Comparison of ENCODE assay signal across 1 cellular context in the genomic region with DNA sequence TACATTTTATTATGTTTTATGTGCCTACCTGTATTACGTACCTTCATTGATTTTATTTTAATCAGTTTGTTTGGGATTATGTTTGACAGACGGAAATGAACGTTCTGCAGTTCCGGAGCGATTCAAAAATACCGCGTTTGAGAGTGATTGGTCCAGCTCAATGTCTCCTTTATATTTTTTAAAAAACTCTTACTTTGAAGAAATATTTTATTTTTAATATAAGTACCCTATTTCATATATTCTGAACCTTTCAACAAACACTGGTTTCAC.
TF ChIP-seq lines count a peak whose summit lies in the region.

No MANE protein-coding gene starts in this region.

TF ChIP-seq in HepG2, 621 proteins besides CTCF, POLR2A, EP300 and RAD21 (continued from another document):
- TF ChIP-seq, protein P1, sequence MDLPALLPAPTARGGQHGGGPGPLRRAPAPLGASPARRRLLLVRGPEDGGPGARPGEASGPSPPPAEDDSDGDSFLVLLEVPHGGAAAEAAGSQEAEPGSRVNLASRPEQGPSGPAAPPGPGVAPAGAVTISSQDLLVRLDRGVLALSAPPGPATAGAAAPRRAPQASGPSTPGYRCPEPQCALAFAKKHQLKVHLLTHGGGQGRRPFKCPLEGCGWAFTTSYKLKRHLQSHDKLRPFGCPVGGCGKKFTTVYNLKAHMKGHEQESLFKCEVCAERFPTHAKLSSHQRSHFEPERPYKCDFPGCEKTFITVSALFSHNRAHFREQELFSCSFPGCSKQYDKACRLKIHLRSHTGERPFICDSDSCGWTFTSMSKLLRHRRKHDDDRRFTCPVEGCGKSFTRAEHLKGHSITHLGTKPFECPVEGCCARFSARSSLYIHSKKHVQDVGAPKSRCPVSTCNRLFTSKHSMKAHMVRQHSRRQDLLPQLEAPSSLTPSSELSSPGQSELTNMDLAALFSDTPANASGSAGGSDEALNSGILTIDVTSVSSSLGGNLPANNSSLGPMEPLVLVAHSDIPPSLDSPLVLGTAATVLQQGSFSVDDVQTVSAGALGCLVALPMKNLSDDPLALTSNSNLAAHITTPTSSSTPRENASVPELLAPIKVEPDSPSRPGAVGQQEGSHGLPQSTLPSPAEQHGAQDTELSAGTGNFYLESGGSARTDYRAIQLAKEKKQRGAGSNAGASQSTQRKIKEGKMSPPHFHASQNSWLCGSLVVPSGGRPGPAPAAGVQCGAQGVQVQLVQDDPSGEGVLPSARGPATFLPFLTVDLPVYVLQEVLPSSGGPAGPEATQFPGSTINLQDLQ (CRISPR knock-in tag; IDR thresholded peaks at IDR 0.05) = no peak
- TF ChIP-seq KLF6 (CRISPR knock-in tag; IDR thresholded peaks at IDR 0.05) (no peak), SIN3B (IDR thresholded peaks at IDR 0.05; ENCODE audit: low read length) (peak; percentile 93), GATAD2A (CRISPR knock-in tag; IDR thresholded peaks at IDR 0.05) (no peak), SP4 (CRISPR knock-in tag; IDR thresholded peaks at IDR 0.05) (no peak), NFIC (IDR thresholded peaks at IDR 0.05; ENCODE audit: low read length) (0 out of 2 replicates have a peak, but pooled peaks have one; percentile 20), GABPA (IDR thresholded peaks at IDR 0.05; ENCODE audit: low read depth, low read length) (no peak), GABPA (CRISPR knock-in tag; IDR thresholded peaks at IDR 0.05; ENCODE audit: low read depth) (peak; percentile 56; the same call in 1 of the 2 replicates), POLR2G (IDR thresholded peaks at IDR 0.05; ENCODE audit: low read depth, low read length) (no peak), SMYD3 (CRISPR knock-in tag; IDR thresholded peaks at IDR 0.05) (0 out of 2 replicates have a peak, but pooled peaks have one; percentile 35), TAF15 (IDR thresholded peaks at IDR 0.05; ENCODE audit: low read depth, low read length, poor library complexity, severe bottlenecking) (no peak), PTBP1 (IDR thresholded peaks at IDR 0.05; ENCODE audit: low read depth, low read length, poor library complexity, severe bottlenecking) (no peak), CREM (IDR thresholded peaks at IDR 0.05) (0 out of 2 replicates have a peak, but pooled peaks have one; percentile 5), CREM (CRISPR knock-in tag; IDR thresholded peaks at IDR 0.05) (no peak), ERF (CRISPR knock-in tag; IDR thresholded peaks at IDR 0.05) (no peak), CHD2 (IDR thresholded peaks at IDR 0.05; ENCODE audit: low read depth, low read length) (no peak), ZSCAN29 (CRISPR knock-in tag; conservative IDR thresholded peaks at IDR 0.05) (no peak), NFE2L1 (CRISPR knock-in tag; IDR thresholded peaks at IDR 0.05; ENCODE audit: borderline replicate concordance) (no peak), MAFG (CRISPR knock-in tag; IDR thresholded peaks at IDR 0.05) (no peak), KMT2B (CRISPR knock-in tag; IDR thresholded peaks at IDR 0.05) (no peak), NCOR1 (IDR thresholded peaks at IDR 0.05; ENCODE audit: borderline replicate concordance, low read length) (no peak), ZNF251 (CRISPR knock-in tag; IDR thresholded peaks at IDR 0.05) (no peak), SALL1 (CRISPR knock-in tag; IDR thresholded peaks at IDR 0.05) (no peak), FOSL1 (CRISPR knock-in tag; IDR thresholded peaks at IDR 0.05; ENCODE audit: borderline replicate concordance) (no peak), GTF2F1 (IDR thresholded peaks at IDR 0.05; ENCODE audit: low read length) (0 out of 2 replicates have a peak, but pooled peaks have one; percentile 3), ZNF225 (CRISPR knock-in tag; IDR thresholded peaks at IDR 0.05) (no peak), IRX3 (CRISPR knock-in tag; IDR thresholded peaks at IDR 0.05; ENCODE audit: borderline replicate concordance, low read depth) (no peak), HNF4A (CRISPR knock-in tag; IDR thresholded peaks at IDR 0.05) (no peak), NFYB (CRISPR knock-in tag; IDR thresholded peaks at IDR 0.05) (peak; percentile 83), NFYC (CRISPR knock-in tag; IDR thresholded peaks at IDR 0.05) (peak; percentile 73), ZNF605 (CRISPR knock-in tag; IDR thresholded peaks at IDR 0.05) (no peak), SP140L (CRISPR knock-in tag; IDR thresholded peaks at IDR 0.05; ENCODE audit: borderline replicate concordance) (no peak)
- TF ChIP-seq, protein P2, sequence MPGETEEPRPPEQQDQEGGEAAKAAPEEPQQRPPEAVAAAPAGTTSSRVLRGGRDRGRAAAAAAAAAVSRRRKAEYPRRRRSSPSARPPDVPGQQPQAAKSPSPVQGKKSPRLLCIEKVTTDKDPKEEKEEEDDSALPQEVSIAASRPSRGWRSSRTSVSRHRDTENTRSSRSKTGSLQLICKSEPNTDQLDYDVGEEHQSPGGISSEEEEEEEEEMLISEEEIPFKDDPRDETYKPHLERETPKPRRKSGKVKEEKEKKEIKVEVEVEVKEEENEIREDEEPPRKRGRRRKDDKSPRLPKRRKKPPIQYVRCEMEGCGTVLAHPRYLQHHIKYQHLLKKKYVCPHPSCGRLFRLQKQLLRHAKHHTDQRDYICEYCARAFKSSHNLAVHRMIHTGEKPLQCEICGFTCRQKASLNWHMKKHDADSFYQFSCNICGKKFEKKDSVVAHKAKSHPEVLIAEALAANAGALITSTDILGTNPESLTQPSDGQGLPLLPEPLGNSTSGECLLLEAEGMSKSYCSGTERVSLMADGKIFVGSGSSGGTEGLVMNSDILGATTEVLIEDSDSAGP (CRISPR knock-in tag; IDR thresholded peaks at IDR 0.05; ENCODE audit: borderline replicate concordance) = no peak
- TF ChIP-seq, protein P3, sequence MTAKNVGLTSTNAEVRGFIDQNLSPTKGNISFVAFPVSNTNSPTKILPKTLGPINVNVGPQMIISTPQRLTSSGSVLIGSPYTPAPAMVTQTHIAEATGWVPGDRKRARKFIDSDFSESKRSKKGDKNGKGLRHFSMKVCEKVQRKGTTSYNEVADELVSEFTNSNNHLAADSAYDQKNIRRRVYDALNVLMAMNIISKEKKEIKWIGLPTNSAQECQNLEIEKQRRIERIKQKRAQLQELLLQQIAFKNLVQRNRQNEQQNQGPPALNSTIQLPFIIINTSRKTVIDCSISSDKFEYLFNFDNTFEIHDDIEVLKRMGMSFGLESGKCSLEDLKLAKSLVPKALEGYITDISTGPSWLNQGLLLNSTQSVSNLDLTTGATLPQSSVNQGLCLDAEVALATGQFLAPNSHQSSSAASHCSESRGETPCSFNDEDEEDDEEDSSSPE (CRISPR knock-in tag; IDR thresholded peaks at IDR 0.05) = peak; percentile 83
- TF ChIP-seq, protein P4, sequence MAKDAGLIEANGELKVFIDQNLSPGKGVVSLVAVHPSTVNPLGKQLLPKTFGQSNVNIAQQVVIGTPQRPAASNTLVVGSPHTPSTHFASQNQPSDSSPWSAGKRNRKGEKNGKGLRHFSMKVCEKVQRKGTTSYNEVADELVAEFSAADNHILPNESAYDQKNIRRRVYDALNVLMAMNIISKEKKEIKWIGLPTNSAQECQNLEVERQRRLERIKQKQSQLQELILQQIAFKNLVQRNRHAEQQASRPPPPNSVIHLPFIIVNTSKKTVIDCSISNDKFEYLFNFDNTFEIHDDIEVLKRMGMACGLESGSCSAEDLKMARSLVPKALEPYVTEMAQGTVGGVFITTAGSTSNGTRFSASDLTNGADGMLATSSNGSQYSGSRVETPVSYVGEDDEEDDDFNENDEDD (CRISPR knock-in tag; IDR thresholded peaks at IDR 0.05; ENCODE audit: borderline replicate concordance) = peak; percentile 72; the same call in 1 of the 2 replicates
- TF ChIP-seq, protein P5, sequence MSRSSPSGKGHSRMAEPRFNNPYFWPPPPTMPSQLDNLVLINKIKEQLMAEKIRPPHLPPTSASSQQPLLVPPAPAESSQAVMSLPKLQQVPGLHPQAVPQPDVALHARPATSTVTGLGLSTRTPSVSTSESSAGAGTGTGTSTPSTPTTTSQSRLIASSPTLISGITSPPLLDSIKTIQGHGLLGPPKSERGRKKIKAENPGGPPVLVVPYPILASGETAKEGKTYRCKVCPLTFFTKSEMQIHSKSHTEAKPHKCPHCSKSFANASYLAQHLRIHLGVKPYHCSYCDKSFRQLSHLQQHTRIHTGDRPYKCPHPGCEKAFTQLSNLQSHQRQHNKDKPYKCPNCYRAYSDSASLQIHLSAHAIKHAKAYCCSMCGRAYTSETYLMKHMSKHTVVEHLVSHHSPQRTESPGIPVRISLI (CRISPR knock-in tag; IDR thresholded peaks at IDR 0.05; ENCODE audit: borderline replicate concordance) = no peak
- TF ChIP-seq, protein P6, sequence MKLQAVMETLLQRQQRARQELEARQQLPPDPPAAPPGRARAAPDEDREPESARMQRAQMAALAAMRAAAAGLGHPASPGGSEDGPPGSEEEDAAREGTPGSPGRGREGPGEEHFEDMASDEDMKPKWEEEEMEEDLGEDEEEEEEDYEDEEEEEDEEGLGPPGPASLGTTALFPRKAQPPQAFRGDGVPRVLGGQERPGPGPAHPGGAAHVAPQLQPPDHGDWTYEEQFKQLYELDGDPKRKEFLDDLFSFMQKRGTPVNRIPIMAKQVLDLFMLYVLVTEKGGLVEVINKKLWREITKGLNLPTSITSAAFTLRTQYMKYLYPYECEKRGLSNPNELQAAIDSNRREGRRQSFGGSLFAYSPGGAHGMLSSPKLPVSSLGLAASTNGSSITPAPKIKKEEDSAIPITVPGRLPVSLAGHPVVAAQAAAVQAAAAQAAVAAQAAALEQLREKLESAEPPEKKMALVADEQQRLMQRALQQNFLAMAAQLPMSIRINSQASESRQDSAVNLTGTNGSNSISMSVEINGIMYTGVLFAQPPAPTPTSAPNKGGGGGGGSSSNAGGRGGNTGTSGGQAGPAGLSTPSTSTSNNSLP (IDR thresholded peaks at IDR 0.05; ENCODE audit: low read depth, low read length) = 0 out of 2 replicates have a peak, but pooled peaks have one; percentile 11
- TF ChIP-seq, protein P7, sequence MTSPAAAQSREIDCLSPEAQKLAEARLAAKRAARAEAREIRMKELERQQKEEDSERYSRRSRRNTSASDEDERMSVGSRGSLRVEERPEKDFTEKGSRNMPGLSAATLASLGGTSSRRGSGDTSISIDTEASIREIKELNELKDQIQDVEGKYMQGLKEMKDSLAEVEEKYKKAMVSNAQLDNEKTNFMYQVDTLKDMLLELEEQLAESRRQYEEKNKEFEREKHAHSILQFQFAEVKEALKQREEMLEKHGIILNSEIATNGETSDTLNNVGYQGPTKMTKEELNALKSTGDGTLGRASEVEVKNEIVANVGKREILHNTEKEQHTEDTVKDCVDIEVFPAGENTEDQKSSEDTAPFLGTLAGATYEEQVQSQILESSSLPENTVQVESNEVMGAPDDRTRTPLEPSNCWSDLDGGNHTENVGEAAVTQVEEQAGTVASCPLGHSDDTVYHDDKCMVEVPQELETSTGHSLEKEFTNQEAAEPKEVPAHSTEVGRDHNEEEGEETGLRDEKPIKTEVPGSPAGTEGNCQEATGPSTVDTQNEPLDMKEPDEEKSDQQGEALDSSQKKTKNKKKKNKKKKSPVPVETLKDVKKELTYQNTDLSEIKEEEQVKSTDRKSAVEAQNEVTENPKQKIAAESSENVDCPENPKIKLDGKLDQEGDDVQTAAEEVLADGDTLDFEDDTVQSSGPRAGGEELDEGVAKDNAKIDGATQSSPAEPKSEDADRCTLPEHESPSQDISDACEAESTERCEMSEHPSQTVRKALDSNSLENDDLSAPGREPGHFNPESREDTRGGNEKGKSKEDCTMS (CRISPR knock-in tag; conservative IDR thresholded peaks at IDR 0.05) = no peak
- TF ChIP-seq, protein P8, sequence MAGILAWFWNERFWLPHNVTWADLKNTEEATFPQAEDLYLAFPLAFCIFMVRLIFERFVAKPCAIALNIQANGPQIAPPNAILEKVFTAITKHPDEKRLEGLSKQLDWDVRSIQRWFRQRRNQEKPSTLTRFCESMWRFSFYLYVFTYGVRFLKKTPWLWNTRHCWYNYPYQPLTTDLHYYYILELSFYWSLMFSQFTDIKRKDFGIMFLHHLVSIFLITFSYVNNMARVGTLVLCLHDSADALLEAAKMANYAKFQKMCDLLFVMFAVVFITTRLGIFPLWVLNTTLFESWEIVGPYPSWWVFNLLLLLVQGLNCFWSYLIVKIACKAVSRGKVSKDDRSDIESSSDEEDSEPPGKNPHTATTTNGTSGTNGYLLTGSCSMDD (CRISPR knock-in tag; IDR thresholded peaks at IDR 0.05) = no peak
TF ChIP-seq in HepG2: peak in this region for 14.
